In genomic region chr18:67483237-67483636, GRCh38 we compare ENCODE assay signal across 18 cellular contexts. TPM values are rescaled to one million over a fixed set of nuclear protein-coding genes. Genes with fewer than 3 reads are reported as not detected.
DNase-seq lines count a peak whose midpoint lies in the region; ATAC-seq and TF ChIP-seq lines count a peak whose summit lies in the region.
"Had no signal": no experiment of that assay in that cellular context is flagged by ENCODE, and none has a peak within 500 bp of the region (broad histone marks: within the 10 kb centered on the region; RNA-seq: fewer than 3 reads in every experiment).

No MANE protein-coding gene starts in this region.

- TF ChIP-seq POLR2A in vagina (IDR thresholded peaks at IDR 0.05) = no peak

- no peak for TF ChIP-seq CTCF in BE2C (IDR thresholded peaks at IDR 0.05; ENCODE audit: low read depth, low read length)
- no peak for TF ChIP-seq CTCF in chondrocyte (IDR thresholded peaks at IDR 0.05)
- no peak for TF ChIP-seq CTCF in osteocyte (IDR thresholded peaks at IDR 0.05)
- TF ChIP-seq CTCF in vagina (IDR thresholded peaks at IDR 0.05) = no peak
- TF ChIP-seq CTCF in left lung (IDR thresholded peaks at IDR 0.05) = no peak

- peak overlapping the region; percentile 64 for H3K27ac Mint-ChIP-seq in chondrocyte (ENCODE audit: unreplicated experiment)
- H3K27ac Mint-ChIP-seq in osteocyte (ENCODE audit: unreplicated experiment) = peak overlapping the region; percentile 56
- H3K27ac Mint-ChIP-seq: activated T-helper 2 cell treated with anti-CD3 and anti-CD28 coated beads, Interferon-gamma antibody, Interleukin-2, Interleukin-4, amounts not matched to agents 10 μg/mL and 5 μg/mL and 100 μg/mL, durations not matched to agents 14 hours and 24 hours and 36 hours had no signal

- H3K27me3 ChIP-seq in BE2C = no peaks in the 10 kb centered on the region
- H3K27me3 ChIP-seq in vagina = no peaks in the 10 kb centered on the region
- H3K27me3 ChIP-seq in left lung = no peaks in the 10 kb centered on the region

- H3K27ac ChIP-seq in vagina (no peak overlapping the region), left lung (no peak overlapping the region)
- H3K27ac ChIP-seq: psoas muscle, WERI-Rb-1 had no signal

- H3K9me3 ChIP-seq in BE2C (no peaks in the 10 kb centered on the region), vagina (no peaks in the 10 kb centered on the region), left lung (no peaks in the 10 kb centered on the region)
- H3K9me3 ChIP-seq: psoas muscle had no signal

- peak; percentile 57 for DNase-seq in BE2C
- peak; percentile 22 for DNase-seq in NCI-H1694 (lab: John Stamatoyannopoulos, UW)
- no peak for DNase-seq in chondrocyte (ENCODE audit: low spot score)
- DNase-seq in osteocyte (ENCODE audit: extremely low spot score, unreplicated experiment) = no peak
- no peak for DNase-seq in vagina (ENCODE audit: extremely low spot score in 2 of 2)
- no peak for DNase-seq in left lung
- DNase-seq: activated CD8-positive, alpha-beta memory T cell treated with anti-CD3 and anti-CD28 coated beads for 24 hours; Calu3; GDM1; Kasumi-1; left ventricle myocardium superior; NCI-H510A treated with DMSO at 0.1 percent for 48 hours; psoas muscle; T-helper 1 cell; WERI-Rb-1 had no signal

- intact Hi-C loops in vagina (cut with DNase I) (no loop called here), left lung (cut with DNase I) (no loop called here)

- H3K4me1 Mint-ChIP-seq in chondrocyte (ENCODE audit: low read depth) (peaks cover 24% of the 10 kb centered on the region), osteocyte (ENCODE audit: unreplicated experiment) (peaks cover 19% of the 10 kb centered on the region)

- H3K36me3 ChIP-seq in BE2C (no peaks in the 10 kb centered on the region), vagina (no peaks in the 10 kb centered on the region), left lung (no peaks in the 10 kb centered on the region)
- H3K36me3 ChIP-seq: WERI-Rb-1 had no signal

- ATAC-seq in HG03196 (IDR thresholded peaks at IDR 0.05; ENCODE audit: unreplicated experiment) = no peak
- no peak for ATAC-seq in left lung
- no peak for ATAC-seq in HG03432 (IDR thresholded peaks at IDR 0.05; ENCODE audit: unreplicated experiment)
- ATAC-seq: left ventricle myocardium superior, psoas muscle had no signal

- H3K9me3 Mint-ChIP-seq in chondrocyte (ENCODE audit: low read depth) (peaks cover 4% of the 10 kb centered on the region), osteocyte (ENCODE audit: unreplicated experiment) (no peaks in the 10 kb centered on the region)
- H3K9me3 Mint-ChIP-seq: activated T-helper 2 cell treated with anti-CD3 and anti-CD28 coated beads, Interferon-gamma antibody, Interleukin-2, Interleukin-4, amounts not matched to agents 10 μg/mL and 5 μg/mL and 100 μg/mL, durations not matched to agents 14 hours and 24 hours and 36 hours had no signal

- no peaks in the 10 kb centered on the region for H3K27me3 Mint-ChIP-seq in chondrocyte (ENCODE audit: low read depth)
- no peaks in the 10 kb centered on the region for H3K27me3 Mint-ChIP-seq in osteocyte (ENCODE audit: unreplicated experiment)

- no peak overlapping the region for H3K4me3 ChIP-seq in BE2C (ENCODE audit: low read depth, low read length)
- H3K4me3 ChIP-seq in vagina = no peak overlapping the region
- no peak overlapping the region for H3K4me3 ChIP-seq in left lung
- H3K4me3 ChIP-seq: psoas muscle had no signal

- no peak overlapping the region for H3K4me3 Mint-ChIP-seq in chondrocyte (ENCODE audit: unreplicated experiment)
- H3K4me3 Mint-ChIP-seq in osteocyte (ENCODE audit: unreplicated experiment) = no peak overlapping the region

- peaks cover 1% of the 10 kb centered on the region for H3K36me3 Mint-ChIP-seq in chondrocyte (ENCODE audit: low read depth)
- H3K36me3 Mint-ChIP-seq in osteocyte (ENCODE audit: unreplicated experiment) = peaks cover 2% of the 10 kb centered on the region

- no peaks in the 10 kb centered on the region for H3K4me1 ChIP-seq in BE2C
- no peaks in the 10 kb centered on the region for H3K4me1 ChIP-seq in vagina
- H3K4me1 ChIP-seq in left lung = no peaks in the 10 kb centered on the region
- H3K4me1 ChIP-seq: psoas muscle had no signal

RNA-seq across cellular contexts. Expression of gene DSEL, which starts 33.3 kb away (rescaled TPM):
- polyA plus RNA-seq in BE2C (2012; ENCODE audit: insufficient read depth, insufficient read length, low read depth) = 0.69 TPM
- total RNA-seq in chondrocyte (49.3 to 86.6 TPM (median 49.8 TPM) in 3 replicates), osteocyte (105 and 108 TPM in 2 replicates), vagina (7.6 TPM), left lung (10 to 100 TPM; 14.2 to 17.3 TPM)

Comparison
In these comparisons a context has a peak if more than half of its experiments do, and no peak if none do; other contexts are left out.
1. DNase-seq: peak in BE2C (single experiment) and NCI-H1694 (single experiment); none in chondrocyte (single experiment), osteocyte (single experiment), vagina (0 of 2) and left lung (0 of 2).